Comparison of ENCODE assay signal across 1 cellular context in the genomic region with DNA sequence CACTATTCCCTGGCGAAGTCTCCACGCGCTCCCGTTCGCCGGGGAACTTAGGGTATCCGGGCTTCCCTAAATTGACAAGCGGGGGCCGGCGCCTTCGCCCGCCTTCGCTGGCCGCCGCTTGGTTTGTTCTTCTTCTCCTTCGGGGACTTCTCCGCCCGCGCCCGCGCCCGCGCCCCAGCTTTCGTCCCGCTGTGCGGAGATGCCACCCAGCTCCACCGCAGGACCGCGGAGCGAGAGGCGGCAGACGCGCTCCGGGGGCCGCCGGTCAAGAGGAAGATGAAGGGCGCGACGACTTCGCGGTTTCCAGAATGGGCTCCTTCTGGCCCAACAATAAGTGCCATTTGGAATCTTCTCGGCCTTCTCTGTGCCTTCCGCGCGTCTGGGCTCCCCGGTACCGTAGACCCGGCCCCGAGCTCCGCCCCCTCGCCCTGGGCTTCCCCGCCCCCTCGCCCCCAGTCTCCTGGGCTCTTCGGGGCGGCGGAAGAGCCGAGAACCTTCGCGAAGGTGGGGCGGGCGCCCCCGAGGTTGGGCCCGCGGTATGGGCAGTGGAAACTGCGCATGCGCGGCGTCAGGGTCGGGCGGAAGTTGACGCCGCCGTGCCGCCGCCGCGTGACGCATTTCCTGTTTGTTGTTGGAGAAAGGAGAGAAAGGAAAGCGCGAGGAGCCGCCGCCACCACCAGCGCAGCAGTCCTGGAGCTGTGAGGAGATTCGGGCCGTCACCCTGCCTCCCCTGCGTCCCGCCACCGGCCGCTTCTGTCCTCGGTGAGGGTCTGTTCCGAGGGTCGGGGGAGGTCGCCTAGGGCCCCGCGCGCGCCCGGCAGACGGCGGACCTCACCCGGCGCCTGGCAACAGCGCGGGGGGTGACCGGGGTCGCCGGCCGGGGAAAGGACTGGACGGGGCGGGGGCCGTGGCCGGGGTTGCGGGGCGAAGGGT.
TF ChIP-seq lines count a peak whose summit lies in the region.

A gene (plus strand): TSS at position 622 of the 933 bp plus-strand sequence. CDS start 21,569 bp downstream, outside the sequence.

TF ChIP-seq in HEK293, 187 proteins besides CTCF, POLR2A, EP300 and RAD21 (continued from another document and continues in another):
- TF ChIP-seq ZNF629 (tag by site-specific recombination; IDR thresholded peaks at IDR 0.05), result peak; percentile 98
- TF ChIP-seq ZNF169 (tag by site-specific recombination; IDR thresholded peaks at IDR 0.05), result no peak
- no peak for TF ChIP-seq ZNF48 (tag by site-specific recombination; IDR thresholded peaks at IDR 0.05)
- TF ChIP-seq, protein P1, sequence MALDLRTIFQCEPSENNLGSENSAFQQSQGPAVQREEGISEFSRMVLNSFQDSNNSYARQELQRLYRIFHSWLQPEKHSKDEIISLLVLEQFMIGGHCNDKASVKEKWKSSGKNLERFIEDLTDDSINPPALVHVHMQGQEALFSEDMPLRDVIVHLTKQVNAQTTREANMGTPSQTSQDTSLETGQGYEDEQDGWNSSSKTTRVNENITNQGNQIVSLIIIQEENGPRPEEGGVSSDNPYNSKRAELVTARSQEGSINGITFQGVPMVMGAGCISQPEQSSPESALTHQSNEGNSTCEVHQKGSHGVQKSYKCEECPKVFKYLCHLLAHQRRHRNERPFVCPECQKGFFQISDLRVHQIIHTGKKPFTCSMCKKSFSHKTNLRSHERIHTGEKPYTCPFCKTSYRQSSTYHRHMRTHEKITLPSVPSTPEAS (tag by site-specific recombination; IDR thresholded peaks at IDR 0.05), result no peak
- peak; percentile 52; the same call in 1 of the 2 replicates for TF ChIP-seq ZBTB17 (tag by site-specific recombination; IDR thresholded peaks at IDR 0.05)
- no peak for TF ChIP-seq ZNF175 (tag by site-specific recombination; IDR thresholded peaks at IDR 0.05)
- peak; percentile 93 for TF ChIP-seq ZNF341 (tag by site-specific recombination; IDR thresholded peaks at IDR 0.05; ENCODE audit: low read depth)
- TF ChIP-seq ZNF473 (tag by site-specific recombination; IDR thresholded peaks at IDR 0.05), result no peak
- 0 out of 2 replicates have a peak, but pooled peaks have one; percentile 35 for TF ChIP-seq ZNF2 (tag by site-specific recombination; IDR thresholded peaks at IDR 0.05)
- TF ChIP-seq, protein P2, sequence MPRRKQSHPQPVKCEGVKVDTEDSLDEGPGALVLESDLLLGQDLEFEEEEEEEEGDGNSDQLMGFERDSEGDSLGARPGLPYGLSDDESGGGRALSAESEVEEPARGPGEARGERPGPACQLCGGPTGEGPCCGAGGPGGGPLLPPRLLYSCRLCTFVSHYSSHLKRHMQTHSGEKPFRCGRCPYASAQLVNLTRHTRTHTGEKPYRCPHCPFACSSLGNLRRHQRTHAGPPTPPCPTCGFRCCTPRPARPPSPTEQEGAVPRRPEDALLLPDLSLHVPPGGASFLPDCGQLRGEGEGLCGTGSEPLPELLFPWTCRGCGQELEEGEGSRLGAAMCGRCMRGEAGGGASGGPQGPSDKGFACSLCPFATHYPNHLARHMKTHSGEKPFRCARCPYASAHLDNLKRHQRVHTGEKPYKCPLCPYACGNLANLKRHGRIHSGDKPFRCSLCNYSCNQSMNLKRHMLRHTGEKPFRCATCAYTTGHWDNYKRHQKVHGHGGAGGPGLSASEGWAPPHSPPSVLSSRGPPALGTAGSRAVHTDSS (tag by site-specific recombination; IDR thresholded peaks at IDR 0.05), result peak; percentile 60; the same call in 1 of the 2 replicates
- TF ChIP-seq ZNF140 (tag by site-specific recombination; IDR thresholded peaks at IDR 0.05), result no peak
- TF ChIP-seq ZNF571 (tag by site-specific recombination; IDR thresholded peaks at IDR 0.05), result no peak
- no peak for TF ChIP-seq ZNF157 (tag by site-specific recombination; IDR thresholded peaks at IDR 0.05)
- TF ChIP-seq ZNF560 (tag by site-specific recombination; IDR thresholded peaks at IDR 0.05; ENCODE audit: borderline replicate concordance), result no peak
- no peak for TF ChIP-seq MZF1 (tag by site-specific recombination; IDR thresholded peaks at IDR 0.05; ENCODE audit: borderline replicate concordance)
- TF ChIP-seq GLI2 (tag by site-specific recombination; IDR thresholded peaks at IDR 0.05; ENCODE audit: borderline replicate concordance, low read depth), result no peak
- peak; percentile 52; the same call in 1 of the 2 replicates for TF ChIP-seq SP7 (tag by site-specific recombination; IDR thresholded peaks at IDR 0.05)
- TF ChIP-seq EGR2 (tag by site-specific recombination; IDR thresholded peaks at IDR 0.05; ENCODE audit: low read depth), result 0 out of 2 replicates have a peak, but pooled peaks have one; percentile 29
- TF ChIP-seq ZNF548 (tag by site-specific recombination; IDR thresholded peaks at IDR 0.05), result no peak
- no peak for TF ChIP-seq MEIS1 (CRISPR knock-in tag; IDR thresholded peaks at IDR 0.05; ENCODE audit: borderline replicate concordance)
- TF ChIP-seq, protein P3, sequence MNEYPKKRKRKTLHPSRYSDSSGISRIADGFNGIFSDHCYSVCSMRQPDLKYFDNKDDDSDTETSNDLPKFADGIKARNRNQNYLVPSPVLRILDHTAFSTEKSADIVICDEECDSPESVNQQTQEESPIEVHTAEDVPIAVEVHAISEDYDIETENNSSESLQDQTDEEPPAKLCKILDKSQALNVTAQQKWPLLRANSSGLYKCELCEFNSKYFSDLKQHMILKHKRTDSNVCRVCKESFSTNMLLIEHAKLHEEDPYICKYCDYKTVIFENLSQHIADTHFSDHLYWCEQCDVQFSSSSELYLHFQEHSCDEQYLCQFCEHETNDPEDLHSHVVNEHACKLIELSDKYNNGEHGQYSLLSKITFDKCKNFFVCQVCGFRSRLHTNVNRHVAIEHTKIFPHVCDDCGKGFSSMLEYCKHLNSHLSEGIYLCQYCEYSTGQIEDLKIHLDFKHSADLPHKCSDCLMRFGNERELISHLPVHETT (tag by site-specific recombination; IDR thresholded peaks at IDR 0.05), result no peak
- peak; percentile 79 for TF ChIP-seq GLIS1 (tag by site-specific recombination; IDR thresholded peaks at IDR 0.05)
- TF ChIP-seq ZBTB7A (tag by site-specific recombination; IDR thresholded peaks at IDR 0.05; ENCODE audit: low read depth), result no peak
- peak; percentile 67; the same call in 1 of the 2 replicates for TF ChIP-seq ZXDB (tag by site-specific recombination; IDR thresholded peaks at IDR 0.05)
- no peak for TF ChIP-seq TCF7L2 (IDR thresholded peaks at IDR 0.05; ENCODE audit: borderline replicate concordance, low read depth, low read length)
- TF ChIP-seq, protein P4, sequence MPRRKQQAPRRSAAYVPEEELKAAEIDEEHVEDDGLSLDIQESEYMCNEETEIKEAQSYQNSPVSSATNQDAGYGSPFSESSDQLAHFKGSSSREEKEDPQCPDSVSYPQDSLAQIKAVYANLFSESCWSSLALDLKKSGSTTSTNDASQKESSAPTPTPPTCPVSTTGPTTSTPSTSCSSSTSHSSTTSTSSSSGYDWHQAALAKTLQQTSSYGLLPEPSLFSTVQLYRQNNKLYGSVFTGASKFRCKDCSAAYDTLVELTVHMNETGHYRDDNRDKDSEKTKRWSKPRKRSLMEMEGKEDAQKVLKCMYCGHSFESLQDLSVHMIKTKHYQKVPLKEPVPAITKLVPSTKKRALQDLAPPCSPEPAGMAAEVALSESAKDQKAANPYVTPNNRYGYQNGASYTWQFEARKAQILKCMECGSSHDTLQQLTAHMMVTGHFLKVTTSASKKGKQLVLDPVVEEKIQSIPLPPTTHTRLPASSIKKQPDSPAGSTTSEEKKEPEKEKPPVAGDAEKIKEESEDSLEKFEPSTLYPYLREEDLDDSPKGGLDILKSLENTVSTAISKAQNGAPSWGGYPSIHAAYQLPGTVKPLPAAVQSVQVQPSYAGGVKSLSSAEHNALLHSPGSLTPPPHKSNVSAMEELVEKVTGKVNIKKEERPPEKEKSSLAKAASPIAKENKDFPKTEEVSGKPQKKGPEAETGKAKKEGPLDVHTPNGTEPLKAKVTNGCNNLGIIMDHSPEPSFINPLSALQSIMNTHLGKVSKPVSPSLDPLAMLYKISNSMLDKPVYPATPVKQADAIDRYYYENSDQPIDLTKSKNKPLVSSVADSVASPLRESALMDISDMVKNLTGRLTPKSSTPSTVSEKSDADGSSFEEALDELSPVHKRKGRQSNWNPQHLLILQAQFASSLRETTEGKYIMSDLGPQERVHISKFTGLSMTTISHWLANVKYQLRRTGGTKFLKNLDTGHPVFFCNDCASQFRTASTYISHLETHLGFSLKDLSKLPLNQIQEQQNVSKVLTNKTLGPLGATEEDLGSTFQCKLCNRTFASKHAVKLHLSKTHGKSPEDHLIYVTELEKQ (tag by site-specific recombination; IDR thresholded peaks at IDR 0.05; ENCODE audit: borderline replicate concordance), result no peak
- no peak for TF ChIP-seq ZNF223 (tag by site-specific recombination; IDR thresholded peaks at IDR 0.05)
- TF ChIP-seq, protein P5, sequence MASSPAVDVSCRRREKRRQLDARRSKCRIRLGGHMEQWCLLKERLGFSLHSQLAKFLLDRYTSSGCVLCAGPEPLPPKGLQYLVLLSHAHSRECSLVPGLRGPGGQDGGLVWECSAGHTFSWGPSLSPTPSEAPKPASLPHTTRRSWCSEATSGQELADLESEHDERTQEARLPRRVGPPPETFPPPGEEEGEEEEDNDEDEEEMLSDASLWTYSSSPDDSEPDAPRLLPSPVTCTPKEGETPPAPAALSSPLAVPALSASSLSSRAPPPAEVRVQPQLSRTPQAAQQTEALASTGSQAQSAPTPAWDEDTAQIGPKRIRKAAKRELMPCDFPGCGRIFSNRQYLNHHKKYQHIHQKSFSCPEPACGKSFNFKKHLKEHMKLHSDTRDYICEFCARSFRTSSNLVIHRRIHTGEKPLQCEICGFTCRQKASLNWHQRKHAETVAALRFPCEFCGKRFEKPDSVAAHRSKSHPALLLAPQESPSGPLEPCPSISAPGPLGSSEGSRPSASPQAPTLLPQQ (tag by site-specific recombination; IDR thresholded peaks at IDR 0.05), result peak; percentile 50; the same call in 1 of the 2 replicates
- no peak for TF ChIP-seq ZNF791 (tag by site-specific recombination; IDR thresholded peaks at IDR 0.05)
- TF ChIP-seq ZNF211 (tag by site-specific recombination; IDR thresholded peaks at IDR 0.05; ENCODE audit: low read depth), result no peak
- TF ChIP-seq, protein P6, sequence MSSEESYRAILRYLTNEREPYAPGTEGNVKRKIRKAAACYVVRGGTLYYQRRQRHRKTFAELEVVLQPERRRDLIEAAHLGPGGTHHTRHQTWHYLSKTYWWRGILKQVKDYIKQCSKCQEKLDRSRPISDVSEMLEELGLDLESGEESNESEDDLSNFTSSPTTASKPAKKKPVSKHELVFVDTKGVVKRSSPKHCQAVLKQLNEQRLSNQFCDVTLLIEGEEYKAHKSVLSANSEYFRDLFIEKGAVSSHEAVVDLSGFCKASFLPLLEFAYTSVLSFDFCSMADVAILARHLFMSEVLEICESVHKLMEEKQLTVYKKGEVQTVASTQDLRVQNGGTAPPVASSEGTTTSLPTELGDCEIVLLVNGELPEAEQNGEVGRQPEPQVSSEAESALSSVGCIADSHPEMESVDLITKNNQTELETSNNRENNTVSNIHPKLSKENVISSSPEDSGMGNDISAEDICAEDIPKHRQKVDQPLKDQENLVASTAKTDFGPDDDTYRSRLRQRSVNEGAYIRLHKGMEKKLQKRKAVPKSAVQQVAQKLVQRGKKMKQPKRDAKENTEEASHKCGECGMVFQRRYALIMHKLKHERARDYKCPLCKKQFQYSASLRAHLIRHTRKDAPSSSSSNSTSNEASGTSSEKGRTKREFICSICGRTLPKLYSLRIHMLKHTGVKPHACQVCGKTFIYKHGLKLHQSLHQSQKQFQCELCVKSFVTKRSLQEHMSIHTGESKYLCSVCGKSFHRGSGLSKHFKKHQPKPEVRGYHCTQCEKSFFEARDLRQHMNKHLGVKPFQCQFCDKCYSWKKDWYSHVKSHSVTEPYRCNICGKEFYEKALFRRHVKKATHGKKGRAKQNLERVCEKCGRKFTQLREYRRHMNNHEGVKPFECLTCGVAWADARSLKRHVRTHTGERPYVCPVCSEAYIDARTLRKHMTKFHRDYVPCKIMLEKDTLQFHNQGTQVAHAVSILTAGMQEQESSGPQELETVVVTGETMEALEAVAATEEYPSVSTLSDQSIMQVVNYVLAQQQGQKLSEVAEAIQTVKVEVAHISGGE (tag by site-specific recombination; conservative IDR thresholded peaks at IDR 0.05; ENCODE audit: low read depth), result peak; percentile 84
- TF ChIP-seq ZNF366 (tag by site-specific recombination; conservative IDR thresholded peaks at IDR 0.05), result peak; percentile 55
- TF ChIP-seq KLF9 (tag by site-specific recombination; IDR thresholded peaks at IDR 0.05; ENCODE audit: low read depth), result peak; percentile 47; the same call in 1 of the 2 replicates
- TF ChIP-seq, protein P7, sequence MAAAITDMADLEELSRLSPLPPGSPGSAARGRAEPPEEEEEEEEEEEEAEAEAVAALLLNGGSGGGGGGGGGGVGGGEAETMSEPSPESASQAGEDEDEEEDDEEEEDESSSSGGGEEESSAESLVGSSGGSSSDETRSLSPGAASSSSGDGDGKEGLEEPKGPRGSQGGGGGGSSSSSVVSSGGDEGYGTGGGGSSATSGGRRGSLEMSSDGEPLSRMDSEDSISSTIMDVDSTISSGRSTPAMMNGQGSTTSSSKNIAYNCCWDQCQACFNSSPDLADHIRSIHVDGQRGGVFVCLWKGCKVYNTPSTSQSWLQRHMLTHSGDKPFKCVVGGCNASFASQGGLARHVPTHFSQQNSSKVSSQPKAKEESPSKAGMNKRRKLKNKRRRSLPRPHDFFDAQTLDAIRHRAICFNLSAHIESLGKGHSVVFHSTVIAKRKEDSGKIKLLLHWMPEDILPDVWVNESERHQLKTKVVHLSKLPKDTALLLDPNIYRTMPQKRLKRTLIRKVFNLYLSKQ (tag by site-specific recombination; IDR thresholded peaks at IDR 0.05; ENCODE audit: borderline replicate concordance), result no peak
- TF ChIP-seq HOXC10 (CRISPR knock-in tag; IDR thresholded peaks at IDR 0.05), result no peak
- no peak for TF ChIP-seq SCRT2 (tag by site-specific recombination; IDR thresholded peaks at IDR 0.05)
- no peak for TF ChIP-seq ZNF514 (tag by site-specific recombination; IDR thresholded peaks at IDR 0.05)
- TF ChIP-seq ZNF155 (tag by site-specific recombination; IDR thresholded peaks at IDR 0.05), result no peak
- no peak for TF ChIP-seq ZNF239 (tag by site-specific recombination; IDR thresholded peaks at IDR 0.05)
- TF ChIP-seq, protein P8, sequence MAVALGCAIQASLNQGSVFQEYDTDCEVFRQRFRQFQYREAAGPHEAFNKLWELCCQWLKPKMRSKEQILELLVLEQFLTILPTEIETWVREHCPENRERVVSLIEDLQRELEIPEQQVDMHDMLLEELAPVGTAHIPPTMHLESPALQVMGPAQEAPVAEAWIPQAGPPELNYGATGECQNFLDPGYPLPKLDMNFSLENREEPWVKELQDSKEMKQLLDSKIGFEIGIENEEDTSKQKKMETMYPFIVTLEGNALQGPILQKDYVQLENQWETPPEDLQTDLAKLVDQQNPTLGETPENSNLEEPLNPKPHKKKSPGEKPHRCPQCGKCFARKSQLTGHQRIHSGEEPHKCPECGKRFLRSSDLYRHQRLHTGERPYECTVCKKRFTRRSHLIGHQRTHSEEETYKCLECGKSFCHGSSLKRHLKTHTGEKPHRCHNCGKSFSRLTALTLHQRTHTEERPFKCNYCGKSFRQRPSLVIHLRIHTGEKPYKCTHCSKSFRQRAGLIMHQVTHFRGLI (tag by site-specific recombination; IDR thresholded peaks at IDR 0.05), result peak; percentile 84
- TF ChIP-seq, protein P9, sequence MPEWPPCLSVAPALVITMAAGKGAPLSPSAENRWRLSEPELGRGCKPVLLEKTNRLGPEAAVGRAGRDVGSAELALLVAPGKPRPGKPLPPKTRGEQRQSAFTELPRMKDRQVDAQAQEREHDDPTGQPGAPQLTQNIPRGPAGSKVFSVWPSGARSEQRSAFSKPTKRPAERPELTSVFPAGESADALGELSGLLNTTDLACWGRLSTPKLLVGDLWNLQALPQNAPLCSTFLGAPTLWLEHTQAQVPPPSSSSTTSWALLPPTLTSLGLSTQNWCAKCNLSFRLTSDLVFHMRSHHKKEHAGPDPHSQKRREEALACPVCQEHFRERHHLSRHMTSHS (tag by site-specific recombination; IDR thresholded peaks at IDR 0.05), result no peak
